In genomic region chr10:49279015-49279880, GRCh38 we compare ENCODE assay signal across 21 cellular contexts. TPM values are rescaled to one million over a fixed set of nuclear protein-coding genes. Genes with fewer than 3 reads are reported as not detected.
DNase-seq lines count a peak whose midpoint lies in the region; ATAC-seq and TF ChIP-seq lines count a peak whose summit lies in the region.
"Had no signal": no experiment of that assay in that cellular context is flagged by ENCODE, and none has a peak within 500 bp of the region (broad histone marks: within the 10 kb centered on the region; RNA-seq: fewer than 3 reads in every experiment).

No MANE protein-coding gene starts in this region.

- no peaks in the 10 kb centered on the region for H3K36me3 Mint-ChIP-seq in T-helper 2 cell treated with Interferon-gamma antibody and Interleukin-4, amounts not matched to agents 5 μg/mL and 100 μg/mL, for 36 hours (ENCODE audit: low read depth)
- H3K36me3 Mint-ChIP-seq: CD8-positive, alpha-beta T cell had no signal

- H3K36me3 ChIP-seq in RWPE2 (ENCODE audit: low read depth), result no peaks in the 10 kb centered on the region
- no peaks in the 10 kb centered on the region for H3K36me3 ChIP-seq in right atrium auricular region
- no peaks in the 10 kb centered on the region for H3K36me3 ChIP-seq in psoas muscle (ENCODE audit: insufficient read depth in 1 of 2, low read depth in 1 of 2)
- H3K36me3 ChIP-seq: BE2C, HAP-1 had no signal

- ATAC-seq in RWPE2 (ENCODE audit: low read depth) (no peak), psoas muscle (no peak), HG02678 (IDR thresholded peaks at IDR 0.05; ENCODE audit: unreplicated experiment) (no peak)
- ATAC-seq: CD8-positive, alpha-beta T cell; PC-3; SK-N-SH treated with all-trans-retinoic acid at 6 μM for 48 hours had no signal

- no peak overlapping the region for H3K4me3 Mint-ChIP-seq in T-helper 2 cell treated with Interferon-gamma antibody and Interleukin-4, amounts not matched to agents 5 μg/mL and 100 μg/mL, for 36 hours
- H3K4me3 Mint-ChIP-seq: CD8-positive, alpha-beta T cell had no signal

- 46 to 60% (median 47%) methylated on average over 7 of the region's 7 CpGs for WGBS in psoas muscle, 3 donors

- H3K4me3 ChIP-seq in RWPE2 (ENCODE audit: severe bottlenecking) (no peak overlapping the region), right atrium auricular region (no peak overlapping the region), psoas muscle (peak overlapping the region; percentile 25)
- H3K4me3 ChIP-seq: HAP-1 had no signal

- DNase-seq in RWPE2 (ENCODE audit: low spot score), result peak; percentile 13
- DNase-seq in ecto neural progenitor cell (ENCODE audit: low spot score), result peak; percentile 31
- no peak for DNase-seq in right atrium auricular region (ENCODE audit: low spot score)
- DNase-seq in psoas muscle, result no peak
- no peak for DNase-seq in NCI-H1930 (lab: John Stamatoyannopoulos, UW)
- DNase-seq in T-helper 2 cell treated with Interferon-gamma antibody and Interleukin-4, amounts not matched to agents 5 μg/mL and 100 μg/mL, for 36 hours (ENCODE audit: low spot score), result no peak
- no peak for DNase-seq in GM13977 (ENCODE audit: low spot score)
- DNase-seq: BE2C; CD8-positive, alpha-beta T cell; DMS79; Karpas-422; MM.1S; NCI-H1105; NCI-H1694 treated with DMSO at 0.1 percent for 48 hours; NCI-H2171; NCI-H446 treated with DMSO at 0.1 percent for 48 hours had no signal

- in situ Hi-C loops in GM13977 (cut with MboI; ENCODE audit: low pct_unique_long_range_greater_than_20kb, low sequenced_read_pairs, unreplicated experiment), result no loop called here

- H3K4me1 ChIP-seq in RWPE2 (ENCODE audit: insufficient read depth, poor library complexity, severe bottlenecking) (no peaks in the 10 kb centered on the region), right atrium auricular region (peaks cover 0 to 36% of the 10 kb centered on the region in 2 donors), psoas muscle (peaks cover 53% of the 10 kb centered on the region)
- H3K4me1 ChIP-seq: BE2C, HAP-1 had no signal

- TF ChIP-seq CTCF in RWPE2 (IDR thresholded peaks at IDR 0.05; ENCODE audit: poor library complexity, severe bottlenecking) (no peak), right atrium auricular region (IDR thresholded peaks at IDR 0.05) (no peak), psoas muscle (IDR thresholded peaks at IDR 0.05) (no peak), GM13977 (IDR thresholded peaks at IDR 0.05; ENCODE audit: extremely low read depth, insufficient read depth, missing control alignments) (no peak)

- H3K9me3 ChIP-seq in RWPE2 (ENCODE audit: severe bottlenecking) (no peaks in the 10 kb centered on the region), right atrium auricular region (no peaks in the 10 kb centered on the region), psoas muscle (no peaks in the 10 kb centered on the region)
- H3K9me3 ChIP-seq: BE2C, HAP-1 had no signal

- H3K27me3 ChIP-seq in RWPE2 (ENCODE audit: insufficient read depth, poor library complexity, severe bottlenecking) (no peaks in the 10 kb centered on the region), right atrium auricular region (no peaks in the 10 kb centered on the region), psoas muscle (ENCODE audit: insufficient read depth in 3 of 3, low read length in 2 of 3) (no peaks in the 10 kb centered on the region)
- H3K27me3 ChIP-seq: BE2C had no signal

- H3K27me3 Mint-ChIP-seq in T-helper 2 cell treated with Interferon-gamma antibody and Interleukin-4, amounts not matched to agents 5 μg/mL and 100 μg/mL, for 36 hours (ENCODE audit: low read depth), result peaks cover 2% of the 10 kb centered on the region

- peaks cover 2% of the 10 kb centered on the region for H3K4me1 Mint-ChIP-seq in T-helper 2 cell treated with Interferon-gamma antibody and Interleukin-4, amounts not matched to agents 5 μg/mL and 100 μg/mL, for 36 hours (ENCODE audit: low read depth)

- H3K27ac Mint-ChIP-seq in T-helper 2 cell treated with Interferon-gamma antibody and Interleukin-4, amounts not matched to agents 5 μg/mL and 100 μg/mL, for 36 hours, result no peak overlapping the region
- H3K27ac Mint-ChIP-seq: CD8-positive, alpha-beta T cell had no signal

- H3K27ac ChIP-seq in RWPE2 (ENCODE audit: poor library complexity, severe bottlenecking) (no peak overlapping the region), right atrium auricular region (peak overlapping the region; percentile 2 to 82), psoas muscle (peak overlapping the region; percentile 87)

- no peaks in the 10 kb centered on the region for H3K9me3 Mint-ChIP-seq in T-helper 2 cell treated with Interferon-gamma antibody and Interleukin-4, amounts not matched to agents 5 μg/mL and 100 μg/mL, for 36 hours
- H3K9me3 Mint-ChIP-seq: CD8-positive, alpha-beta T cell had no signal

- intact Hi-C loops in psoas muscle (cut with DNase I), result no loop called here

RNA-seq across cellular contexts. Expression of gene C10orf71, which starts 19.7 kb away (rescaled TPM):
- total RNA-seq in right atrium auricular region (10 to 100 TPM; 34.9 to 48.2 TPM), psoas muscle (100 to 1,000 TPM in 3 of 4 donors, 10 to 100 TPM in 1; 83.8 to 356 (median 128) TPM)
- 10 to 100 TPM in 2 of 3 donors, 1 to 10 TPM in 1; 4.2 to 30.9 (median 24.7) TPM for polyA plus RNA-seq in psoas muscle
- total RNA-seq: CD8-positive, alpha-beta T cell; HT-29; PC-3 had no signal

Comparison
In these comparisons a context has a peak if more than half of its experiments do, and no peak if none do; other contexts are left out.
1. DNase-seq: peak in RWPE2 (single experiment) and ecto neural progenitor cell (single experiment); none in right atrium auricular region (single experiment), psoas muscle (0 of 2), NCI-H1930 (0 of 2), T-helper 2 cell treated with Interferon-gamma antibody and Interleukin-4, amounts not matched to agents 5 μg/mL and 100 μg/mL, for 36 hours (single experiment) and GM13977 (single experiment).